Comparison of ENCODE assay signal across 8 cellular contexts in the genomic region with DNA sequence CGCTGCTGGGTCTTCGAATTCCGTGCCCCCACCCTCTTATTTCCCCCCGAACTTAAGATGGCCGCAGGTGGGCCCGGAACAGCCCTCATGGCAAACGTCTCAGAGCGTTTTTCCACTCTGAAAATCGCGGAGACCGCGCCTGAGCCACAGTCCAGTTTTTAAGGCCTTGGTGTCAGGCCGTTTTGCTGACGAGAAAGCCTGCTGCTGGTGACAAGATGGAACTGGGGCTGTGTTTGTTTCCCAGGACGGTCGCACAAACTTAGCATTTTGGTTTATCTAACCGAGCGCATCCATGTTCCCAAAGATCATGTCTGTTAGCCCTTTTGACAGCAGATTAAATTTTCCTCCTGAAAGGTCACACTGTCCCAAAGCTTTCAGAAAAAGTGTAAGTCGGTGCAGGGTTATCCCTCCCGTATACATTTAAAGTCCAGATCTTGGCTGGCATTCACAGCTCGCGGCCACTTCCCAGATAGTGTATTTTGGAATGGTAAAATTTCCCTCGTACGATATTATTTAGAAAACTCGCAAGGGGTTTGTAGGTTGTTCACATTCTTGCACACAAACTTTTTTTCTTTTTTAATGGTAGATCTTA. TPM values are rescaled to one million over a fixed set of nuclear protein-coding genes. Genes with fewer than 3 reads are reported as not detected.
DNase-seq lines count a peak whose midpoint lies in the region; ATAC-seq and TF ChIP-seq lines count a peak whose summit lies in the region.

No MANE protein-coding gene starts in this region.

- peaks cover 17% of the 10 kb centered on the region for H3K36me3 Mint-ChIP-seq in CD4-positive, alpha-beta T cell (ENCODE audit: low read depth)

- H3K9me3 Mint-ChIP-seq in CD4-positive, alpha-beta T cell, result no peaks in the 10 kb centered on the region

- H3K4me3 ChIP-seq in cardiac fibroblast (replicated peaks in 1 of 2; ENCODE audit: low read depth in 2 of 2, low read length in 2 of 2), result peak overlapping the region; percentile 83 to 92
- peak overlapping the region; percentile 71 for H3K4me3 ChIP-seq in lower lobe of right lung

- H3K27ac Mint-ChIP-seq in CD4-positive, alpha-beta T cell, result peak overlapping the region; percentile 100

- TF ChIP-seq CTCF in CD4-positive, alpha-beta T cell (IDR thresholded peaks at IDR 0.05), result no peak
- no peak for TF ChIP-seq CTCF in cardiac fibroblast (IDR thresholded peaks at IDR 0.05; ENCODE audit: low read depth, low read length)
- TF ChIP-seq CTCF in lower lobe of right lung (IDR thresholded peaks at IDR 0.05), result no peak

- H3K27me3 Mint-ChIP-seq in CD4-positive, alpha-beta T cell, result no peaks in the 10 kb centered on the region

- CTCF ChIA-PET in CD4-positive, alpha-beta T cell (lab: Charles Lee), result interaction anchor here (1.0 kb wide), 1 partner anchor 26 kb away, joined by 3 read pairs; no protein-coding TSS in a partner anchor

- intact Hi-C loops in CD4-positive, alpha-beta T cell (cut with DNase I, micrococcal nuclease), result loop anchor here (2.0 to 5.0 kb wide), 5 partner anchors 26 to 583 kb away; partner anchors contain the start of genes NLN (in 2 of the 2), SGTB (in 2 of the 2), CENPK (in 1 of the 2) and PPWD1 (in 1 of the 2)
- intact Hi-C loops in lower lobe of right lung (cut with DNase I), result no loop called here

- ATAC-seq in CD4-positive, alpha-beta T cell (ENCODE audit: poor library complexity), result peak; percentile 53
- peak; percentile 30 for ATAC-seq in GM19025 (IDR thresholded peaks at IDR 0.05; ENCODE audit: low read depth, unreplicated experiment)
- ATAC-seq in HG03108 (IDR thresholded peaks at IDR 0.05; ENCODE audit: unreplicated experiment), result peak; percentile 37
- ATAC-seq in lower lobe of right lung, result peak; percentile 75 to 80

- H3K4me1 ChIP-seq in lower lobe of right lung, result peaks cover 43% of the 10 kb centered on the region

- POLR2A ChIA-PET in CD4-positive, alpha-beta T cell (lab: Charles Lee), result interaction anchor here (1.0 to 2.9 kb wide), 13 partner anchors 9 to 582 kb away, joined by 3 to 33 read pairs (median 8); partner anchors contain the start of genes CENPK, ERBIN, NLN and PPWD1

- no peaks in the 10 kb centered on the region for H3K27me3 ChIP-seq in CD4-positive, alpha-beta T cell (ENCODE audit: control insufficient read depth, insufficient read depth, low read length)
- no peaks in the 10 kb centered on the region for H3K27me3 ChIP-seq in lower lobe of right lung (ENCODE audit: low read depth)

- peak overlapping the region; percentile 100 for H3K4me3 Mint-ChIP-seq in CD4-positive, alpha-beta T cell

- H3K9me3 ChIP-seq in CD4-positive, alpha-beta T cell (ENCODE audit: control insufficient read depth, low read length), result no peaks in the 10 kb centered on the region
- H3K9me3 ChIP-seq in lower lobe of right lung, result no peaks in the 10 kb centered on the region

- DNase-seq in CD4-positive, alpha-beta T cell, result no peak
- peak; percentile 67 for DNase-seq in NOMO-1 treated with dmso at 0.1 percent for 144 hours (lab: John Stamatoyannopoulos, UW; ENCODE audit: unreplicated experiment)
- DNase-seq in cardiac fibroblast (ENCODE audit: low read depth in 2 of 2), result no peak
- DNase-seq in lower lobe of right lung, result no peak
- no peak for DNase-seq in DMS153 treated with DMSO at 0.1 percent for 48 hours (lab: John Stamatoyannopoulos, UW; ENCODE audit: unreplicated experiment)

- peaks cover 55% of the 10 kb centered on the region for H3K4me1 Mint-ChIP-seq in CD4-positive, alpha-beta T cell (ENCODE audit: low read depth)

- no peaks in the 10 kb centered on the region for H3K36me3 ChIP-seq in lower lobe of right lung

- peak overlapping the region; percentile 97 for H3K27ac ChIP-seq in CD4-positive, alpha-beta T cell (ENCODE audit: low read depth, low read length)
- H3K27ac ChIP-seq in lower lobe of right lung, result peak overlapping the region; percentile 99
- H3K27ac ChIP-seq in temporal lobe (ENCODE audit: low read depth, low read length), result peak overlapping the region; percentile 92

RNA-seq across cellular contexts. Expression of gene SREK1, which starts 0.8 kb away (rescaled TPM):
- 100 to 1,000 TPM; 137 to 155 TPM for total RNA-seq in CD4-positive, alpha-beta T cell
- total RNA-seq in lower lobe of right lung (60.7 TPM), temporal lobe (61.0 TPM)
